In the genomic region with DNA sequence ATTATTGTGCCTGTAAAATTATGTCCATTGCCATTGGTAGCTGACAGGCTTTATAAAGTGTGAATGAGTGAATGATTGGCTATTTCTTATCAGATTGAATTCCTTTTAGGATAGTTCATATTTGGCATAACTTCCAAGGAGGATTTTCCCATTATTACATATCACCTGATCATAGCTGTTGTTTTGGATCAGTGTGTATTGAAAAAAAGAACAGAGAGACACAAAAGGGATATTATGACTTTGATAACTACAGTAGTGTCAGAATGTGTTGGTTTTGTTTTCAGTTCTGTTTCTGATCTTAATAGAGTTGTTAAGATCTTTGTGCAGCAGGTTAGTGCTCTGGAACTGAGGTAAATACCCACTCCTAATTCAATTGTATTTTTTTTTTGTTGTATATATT, we compare ENCODE assay signal across 11 cellular contexts.
DNase-seq lines count a peak whose midpoint lies in the region; ATAC-seq and TF ChIP-seq lines count a peak whose summit lies in the region.
"Had no signal": no experiment of that assay in that cellular context is flagged by ENCODE, and none has a peak within 500 bp of the region (broad histone marks: within the 10 kb centered on the region; RNA-seq: fewer than 3 reads in every experiment).

No MANE protein-coding gene starts in this region.

- H3K27ac ChIP-seq in PC-9 = no peak overlapping the region
- H3K27ac ChIP-seq: SJSA1 had no signal

- ATAC-seq in GM19397 (IDR thresholded peaks at IDR 0.05; ENCODE audit: unreplicated experiment) (peak; percentile 52), HG03095 (IDR thresholded peaks at IDR 0.05; ENCODE audit: unreplicated experiment) (peak; percentile 78)

- no peaks in the 10 kb centered on the region for H3K4me1 ChIP-seq in PC-9 (replicated peaks; ENCODE audit: insufficient read depth)

- H3K9me3 ChIP-seq in PC-9 (ENCODE audit: insufficient read depth, low read depth) = no peaks in the 10 kb centered on the region
- H3K9me3 ChIP-seq: SJSA1 had no signal

- H3K27me3 ChIP-seq in PC-9 (ENCODE audit: insufficient read depth, low read depth) = no peaks in the 10 kb centered on the region
- H3K27me3 ChIP-seq: SJSA1 had no signal

- TF ChIP-seq CTCF in GM10266 (IDR thresholded peaks at IDR 0.05; ENCODE audit: control insufficient read depth, insufficient read depth, low read depth, missing control alignments) = no peak
- TF ChIP-seq CTCF in PC-9 (conservative IDR thresholded peaks at IDR 0.05) = no peak

- no TSS peak for BruUV-seq in PC-9 (replicated peaks; lab: Mats Ljungman, UMichigan)

- no peaks in the 10 kb centered on the region for H3F3A ChIP-seq in PC-9 (ENCODE audit: insufficient read depth, low read depth)

- H3K36me3 ChIP-seq in PC-9 (ENCODE audit: low read depth) = no peaks in the 10 kb centered on the region
- H3K36me3 ChIP-seq: SJSA1 had no signal

- H3K79me2 ChIP-seq in PC-9 (ENCODE audit: low read depth) = no peaks in the 10 kb centered on the region

- intact Hi-C loops in PC-9 (cut with micrococcal nuclease; ENCODE audit: unreplicated experiment) = loop anchor here (5.0 kb wide), 1 partner anchor 104 kb away; the partner anchor contains the start of gene LRCH1

- H4K20me1 ChIP-seq in PC-9 (ENCODE audit: insufficient read depth) = no peaks in the 10 kb centered on the region; the same call in 1 of the 2 replicates

- no peaks in the 10 kb centered on the region for H3K9me2 ChIP-seq in PC-9 (ENCODE audit: insufficient read depth)

- no peak overlapping the region for H3K4me2 ChIP-seq in PC-9

- no peak overlapping the region for H3K4me3 ChIP-seq in PC-9
- H3K4me3 ChIP-seq: SJSA1, skin epidermis had no signal

- CTCF ChIA-PET in PC-9 (lab: Charles Lee) = no interaction called here

- no peak overlapping the region for H2AFZ ChIP-seq in PC-9

- DNase-seq in GM10266 (ENCODE audit: extremely low spot score) = peak; percentile 29
- peak; percentile 67 to 82 for DNase-seq in dermis microvascular lymphatic vessel endothelial cell (ENCODE audit: low read depth in 2 of 2)
- no peak for DNase-seq in NCI-H2029 treated with DMSO at 0.1 percent for 48 hours (lab: John Stamatoyannopoulos, UW)
- DNase-seq in DMS79 (lab: John Stamatoyannopoulos, UW) = no peak
- no peak for DNase-seq in PC-9
- no peak for DNase-seq in CD1c-positive myeloid dendritic cell (ENCODE audit: extremely low spot score)
- DNase-seq: KG1 had no signal

- POLR2A ChIA-PET in PC-9 (lab: Charles Lee; ENCODE audit: unreplicated experiment) = no interaction called here

Comparison
In these comparisons a context has a peak if more than half of its experiments do, and no peak if none do; other contexts are left out.
1. DNase-seq: peak in GM10266 (single experiment) and dermis microvascular lymphatic vessel endothelial cell (2 of 2); none in NCI-H2029 treated with DMSO at 0.1 percent for 48 hours (single experiment), DMS79 (single experiment), PC-9 (0 of 2) and CD1c-positive myeloid dendritic cell (single experiment).